Comparison of ENCODE assay signal across 1 cellular context in the genomic region with DNA sequence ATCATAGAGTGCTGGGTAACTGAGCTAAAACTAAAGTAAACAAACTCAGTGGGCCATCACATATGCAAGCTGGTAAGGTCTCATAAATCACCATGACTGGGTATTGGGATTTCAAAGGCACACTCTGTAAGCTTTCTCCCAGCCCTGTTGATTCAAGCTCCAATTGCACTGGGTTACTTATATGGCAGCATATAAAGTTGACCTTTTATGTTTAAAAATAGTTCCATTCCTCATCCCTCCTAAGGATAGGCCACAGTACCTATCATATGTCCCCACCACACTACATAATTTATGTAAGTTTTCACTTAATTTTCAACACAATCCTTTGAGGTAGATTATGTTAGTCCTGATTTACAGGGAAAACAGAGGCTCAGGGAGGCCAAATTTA.
A peak's percentile ranks its signal among the peaks of the same experiment; 100 is the strongest.
TF ChIP-seq lines count a peak whose summit lies in the region.

No MANE protein-coding gene starts in this region.

TF ChIP-seq in HEK293, 187 proteins besides CTCF, POLR2A, EP300 and RAD21 (continued from another document and continues in another):
- TF ChIP-seq ZNF157 (tag by site-specific recombination; IDR thresholded peaks at IDR 0.05) (no peak), ZBTB1 (tag by site-specific recombination; IDR thresholded peaks at IDR 0.05) (no peak), KLF8 (tag by site-specific recombination; IDR thresholded peaks at IDR 0.05) (peak; percentile 70), ZNF501 (tag by site-specific recombination; IDR thresholded peaks at IDR 0.05) (peak; percentile 53; the same call in 1 of the 2 replicates), ZNF626 (tag by site-specific recombination; IDR thresholded peaks at IDR 0.05) (0 out of 2 replicates have a peak, but pooled peaks have one; percentile 60), ZNF596 (tag by site-specific recombination; IDR thresholded peaks at IDR 0.05) (peak; percentile 72), ZNF48 (tag by site-specific recombination; IDR thresholded peaks at IDR 0.05) (no peak), ZNF510 (tag by site-specific recombination; IDR thresholded peaks at IDR 0.05; ENCODE audit: insufficient replicate concordance) (no peak), SCRT2 (tag by site-specific recombination; IDR thresholded peaks at IDR 0.05) (peak; percentile 93), ZNF639 (tag by site-specific recombination; IDR thresholded peaks at IDR 0.05) (peak; percentile 87), OSR2 (tag by site-specific recombination; IDR thresholded peaks at IDR 0.05) (peak; percentile 91), ZFP69B (tag by site-specific recombination; IDR thresholded peaks at IDR 0.05) (peak; percentile 43; the same call in 1 of the 2 replicates), ZNF175 (tag by site-specific recombination; IDR thresholded peaks at IDR 0.05) (no peak), ZNF571 (tag by site-specific recombination; IDR thresholded peaks at IDR 0.05) (no peak), ZNF362 (tag by site-specific recombination; IDR thresholded peaks at IDR 0.05) (peak; percentile 48; the same call in 1 of the 2 replicates), ZNF548 (tag by site-specific recombination; IDR thresholded peaks at IDR 0.05) (no peak), TCF7L2 (IDR thresholded peaks at IDR 0.05; ENCODE audit: borderline replicate concordance, low read depth, low read length) (peak; percentile 98), PRDM6 (tag by site-specific recombination; IDR thresholded peaks at IDR 0.05) (peak; percentile 93), ZNF132 (tag by site-specific recombination; IDR thresholded peaks at IDR 0.05; ENCODE audit: borderline replicate concordance) (no peak), BCL11B (tag by site-specific recombination; IDR thresholded peaks at IDR 0.05; ENCODE audit: low read depth) (no peak), ZNF311 (tag by site-specific recombination; IDR thresholded peaks at IDR 0.05; ENCODE audit: borderline replicate concordance) (no peak), PRDM2 (tag by site-specific recombination; IDR thresholded peaks at IDR 0.05; ENCODE audit: borderline replicate concordance) (no peak), ZNF146 (tag by site-specific recombination; IDR thresholded peaks at IDR 0.05) (peak; percentile 38; the same call in 1 of the 2 replicates), ZNF658 (tag by site-specific recombination; IDR thresholded peaks at IDR 0.05) (no peak), ZNF174 (tag by site-specific recombination; IDR thresholded peaks at IDR 0.05) (no peak), ZEB2 (tag by site-specific recombination; IDR thresholded peaks at IDR 0.05) (peak; percentile 73), ZNF664 (tag by site-specific recombination; IDR thresholded peaks at IDR 0.05) (no peak), ZNF184 (tag by site-specific recombination; IDR thresholded peaks at IDR 0.05) (peak; percentile 23; the same call in 1 of the 2 replicates), EGR2 (tag by site-specific recombination; IDR thresholded peaks at IDR 0.05; ENCODE audit: low read depth) (no peak), ZNF843 (tag by site-specific recombination; IDR thresholded peaks at IDR 0.05) (peak; percentile 97), HOXC10 (CRISPR knock-in tag; IDR thresholded peaks at IDR 0.05) (no peak), MEIS1 (CRISPR knock-in tag; IDR thresholded peaks at IDR 0.05; ENCODE audit: borderline replicate concordance) (peak; percentile 77; the same call in 1 of the 2 replicates), ZNF24 (tag by site-specific recombination; IDR thresholded peaks at IDR 0.05) (peak; percentile 92), ZXDB (tag by site-specific recombination; IDR thresholded peaks at IDR 0.05) (peak; percentile 67; the same call in 1 of the 2 replicates), BCL11A (tag by site-specific recombination; IDR thresholded peaks at IDR 0.05; ENCODE audit: low read depth) (peak; percentile 91), MZF1 (tag by site-specific recombination; IDR thresholded peaks at IDR 0.05; ENCODE audit: borderline replicate concordance) (peak; percentile 85; the same call in 1 of the 2 replicates), GFI1B (tag by site-specific recombination; IDR thresholded peaks at IDR 0.05) (peak; percentile 85), ZSCAN16 (tag by site-specific recombination; IDR thresholded peaks at IDR 0.05) (no peak), ZNF138 (tag by site-specific recombination; IDR thresholded peaks at IDR 0.05; ENCODE audit: borderline replicate concordance) (no peak), ZNF221 (tag by site-specific recombination; IDR thresholded peaks at IDR 0.05; ENCODE audit: borderline replicate concordance) (no peak)
- TF ChIP-seq, protein P1, sequence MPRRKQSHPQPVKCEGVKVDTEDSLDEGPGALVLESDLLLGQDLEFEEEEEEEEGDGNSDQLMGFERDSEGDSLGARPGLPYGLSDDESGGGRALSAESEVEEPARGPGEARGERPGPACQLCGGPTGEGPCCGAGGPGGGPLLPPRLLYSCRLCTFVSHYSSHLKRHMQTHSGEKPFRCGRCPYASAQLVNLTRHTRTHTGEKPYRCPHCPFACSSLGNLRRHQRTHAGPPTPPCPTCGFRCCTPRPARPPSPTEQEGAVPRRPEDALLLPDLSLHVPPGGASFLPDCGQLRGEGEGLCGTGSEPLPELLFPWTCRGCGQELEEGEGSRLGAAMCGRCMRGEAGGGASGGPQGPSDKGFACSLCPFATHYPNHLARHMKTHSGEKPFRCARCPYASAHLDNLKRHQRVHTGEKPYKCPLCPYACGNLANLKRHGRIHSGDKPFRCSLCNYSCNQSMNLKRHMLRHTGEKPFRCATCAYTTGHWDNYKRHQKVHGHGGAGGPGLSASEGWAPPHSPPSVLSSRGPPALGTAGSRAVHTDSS (tag by site-specific recombination; IDR thresholded peaks at IDR 0.05) = peak; percentile 18; the same call in 1 of the 2 replicates
- TF ChIP-seq, protein P2, sequence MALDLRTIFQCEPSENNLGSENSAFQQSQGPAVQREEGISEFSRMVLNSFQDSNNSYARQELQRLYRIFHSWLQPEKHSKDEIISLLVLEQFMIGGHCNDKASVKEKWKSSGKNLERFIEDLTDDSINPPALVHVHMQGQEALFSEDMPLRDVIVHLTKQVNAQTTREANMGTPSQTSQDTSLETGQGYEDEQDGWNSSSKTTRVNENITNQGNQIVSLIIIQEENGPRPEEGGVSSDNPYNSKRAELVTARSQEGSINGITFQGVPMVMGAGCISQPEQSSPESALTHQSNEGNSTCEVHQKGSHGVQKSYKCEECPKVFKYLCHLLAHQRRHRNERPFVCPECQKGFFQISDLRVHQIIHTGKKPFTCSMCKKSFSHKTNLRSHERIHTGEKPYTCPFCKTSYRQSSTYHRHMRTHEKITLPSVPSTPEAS (tag by site-specific recombination; IDR thresholded peaks at IDR 0.05) = peak; percentile 73
- TF ChIP-seq, protein P3, sequence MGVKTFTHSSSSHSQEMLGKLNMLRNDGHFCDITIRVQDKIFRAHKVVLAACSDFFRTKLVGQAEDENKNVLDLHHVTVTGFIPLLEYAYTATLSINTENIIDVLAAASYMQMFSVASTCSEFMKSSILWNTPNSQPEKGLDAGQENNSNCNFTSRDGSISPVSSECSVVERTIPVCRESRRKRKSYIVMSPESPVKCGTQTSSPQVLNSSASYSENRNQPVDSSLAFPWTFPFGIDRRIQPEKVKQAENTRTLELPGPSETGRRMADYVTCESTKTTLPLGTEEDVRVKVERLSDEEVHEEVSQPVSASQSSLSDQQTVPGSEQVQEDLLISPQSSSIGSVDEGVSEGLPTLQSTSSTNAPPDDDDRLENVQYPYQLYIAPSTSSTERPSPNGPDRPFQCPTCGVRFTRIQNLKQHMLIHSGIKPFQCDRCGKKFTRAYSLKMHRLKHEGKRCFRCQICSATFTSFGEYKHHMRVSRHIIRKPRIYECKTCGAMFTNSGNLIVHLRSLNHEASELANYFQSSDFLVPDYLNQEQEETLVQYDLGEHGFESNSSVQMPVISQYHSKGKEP (tag by site-specific recombination; IDR thresholded peaks at IDR 0.05) = peak; percentile 89
- TF ChIP-seq, protein P4, sequence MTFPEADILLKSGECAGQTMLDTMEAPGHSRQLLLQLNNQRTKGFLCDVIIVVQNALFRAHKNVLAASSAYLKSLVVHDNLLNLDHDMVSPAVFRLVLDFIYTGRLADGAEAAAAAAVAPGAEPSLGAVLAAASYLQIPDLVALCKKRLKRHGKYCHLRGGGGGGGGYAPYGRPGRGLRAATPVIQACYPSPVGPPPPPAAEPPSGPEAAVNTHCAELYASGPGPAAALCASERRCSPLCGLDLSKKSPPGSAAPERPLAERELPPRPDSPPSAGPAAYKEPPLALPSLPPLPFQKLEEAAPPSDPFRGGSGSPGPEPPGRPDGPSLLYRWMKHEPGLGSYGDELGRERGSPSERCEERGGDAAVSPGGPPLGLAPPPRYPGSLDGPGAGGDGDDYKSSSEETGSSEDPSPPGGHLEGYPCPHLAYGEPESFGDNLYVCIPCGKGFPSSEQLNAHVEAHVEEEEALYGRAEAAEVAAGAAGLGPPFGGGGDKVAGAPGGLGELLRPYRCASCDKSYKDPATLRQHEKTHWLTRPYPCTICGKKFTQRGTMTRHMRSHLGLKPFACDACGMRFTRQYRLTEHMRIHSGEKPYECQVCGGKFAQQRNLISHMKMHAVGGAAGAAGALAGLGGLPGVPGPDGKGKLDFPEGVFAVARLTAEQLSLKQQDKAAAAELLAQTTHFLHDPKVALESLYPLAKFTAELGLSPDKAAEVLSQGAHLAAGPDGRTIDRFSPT (tag by site-specific recombination; IDR thresholded peaks at IDR 0.05) = no peak
- TF ChIP-seq, protein P5, sequence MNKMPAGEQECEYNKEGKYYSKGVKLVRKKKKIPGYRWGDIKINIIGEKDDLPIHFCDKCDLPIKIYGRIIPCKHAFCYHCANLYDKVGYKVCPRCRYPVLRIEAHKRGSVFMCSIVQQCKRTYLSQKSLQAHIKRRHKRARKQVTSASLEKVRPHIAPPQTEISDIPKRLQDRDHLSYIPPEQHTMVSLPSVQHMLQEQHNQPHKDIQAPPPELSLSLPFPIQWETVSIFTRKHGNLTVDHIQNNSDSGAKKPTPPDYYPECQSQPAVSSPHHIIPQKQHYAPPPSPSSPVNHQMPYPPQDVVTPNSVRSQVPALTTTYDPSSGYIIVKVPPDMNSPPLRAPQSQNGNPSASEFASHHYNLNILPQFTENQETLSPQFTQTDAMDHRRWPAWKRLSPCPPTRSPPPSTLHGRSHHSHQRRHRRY (tag by site-specific recombination; IDR thresholded peaks at IDR 0.05) = no peak
